Comparison of ENCODE assay signal across 8 cellular contexts in the genomic region with DNA sequence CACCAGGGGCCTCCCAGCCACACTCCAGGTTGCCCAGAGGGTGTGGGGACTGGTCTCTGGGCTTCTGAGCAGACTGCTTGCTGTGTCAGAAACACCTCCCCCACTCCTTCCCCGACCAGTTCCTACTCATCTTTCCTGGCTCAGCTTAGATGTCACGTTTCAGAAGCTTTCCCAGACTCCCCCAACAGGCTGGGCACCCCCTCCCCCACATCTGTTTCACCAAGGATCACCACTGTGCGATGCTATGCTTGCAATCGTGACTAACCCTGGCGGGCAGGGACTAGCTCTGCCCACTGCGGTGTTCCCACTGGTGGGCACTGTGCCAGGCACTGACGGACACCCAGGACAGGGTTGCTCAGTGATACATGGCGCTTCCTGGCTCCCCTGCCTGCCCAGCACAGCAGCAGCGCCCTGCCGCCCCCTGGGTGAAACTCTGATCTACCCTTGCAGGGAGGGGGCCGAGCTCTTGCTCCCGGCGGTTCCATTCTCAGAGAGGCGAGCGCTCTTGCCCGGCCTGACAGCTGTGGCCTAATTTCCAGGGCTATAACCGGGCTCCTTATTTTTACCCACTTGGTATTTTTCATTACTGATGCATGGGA. TPM values are rescaled to one million over a fixed set of nuclear protein-coding genes. Genes with fewer than 3 reads are reported as not detected.
DNase-seq lines count a peak whose midpoint lies in the region; ATAC-seq and TF ChIP-seq lines count a peak whose summit lies in the region.

No MANE protein-coding gene starts in this region.

- H3K4me3 ChIP-seq in spleen = no peak overlapping the region
- H3K4me3 ChIP-seq in effector memory CD4-positive, alpha-beta T cell (ENCODE audit: insufficient read depth, low read depth, low read length, poor library complexity, severe bottlenecking) = no peak overlapping the region

- DNase-seq in HS-5 (ENCODE audit: low read depth) (peak; percentile 97), amygdala (lab: John Stamatoyannopoulos, UW) (peak in 44 of 56 donors; percentile 23 to 76 (median 56)), hepatic stellate cell (ENCODE audit: low spot score) (peak; percentile 99), spleen (no peak), NCI-H128 (lab: John Stamatoyannopoulos, UW; ENCODE audit: unreplicated experiment) (no peak)
- DNase-seq in activated CD8-positive, alpha-beta T cell treated with anti-CD3 and anti-CD28 coated beads for 36 hours = no peak
- no peak for DNase-seq in CD4-positive, alpha-beta T cell
- no peak for DNase-seq in effector memory CD4-positive, alpha-beta T cell

- WGBS in spleen, 5 donors = 55 to 63% (median 57%) methylated on average over 14 to 17 of the region's 17 CpGs

- H3K36me3 Mint-ChIP-seq in activated CD8-positive, alpha-beta T cell treated with anti-CD3 and anti-CD28 coated beads for 36 hours (ENCODE audit: low read depth) = peaks cover 2% of the 10 kb centered on the region
- peaks cover 20% of the 10 kb centered on the region for H3K36me3 Mint-ChIP-seq in CD4-positive, alpha-beta T cell (ENCODE audit: low read depth)

- no peak overlapping the region for H3K27ac Mint-ChIP-seq in activated CD8-positive, alpha-beta T cell treated with anti-CD3 and anti-CD28 coated beads for 36 hours
- H3K27ac Mint-ChIP-seq in CD4-positive, alpha-beta T cell = no peak overlapping the region

- H3K4me1 Mint-ChIP-seq in activated CD8-positive, alpha-beta T cell treated with anti-CD3 and anti-CD28 coated beads for 36 hours (ENCODE audit: low read depth) = peaks cover 3% of the 10 kb centered on the region
- peaks cover 4% of the 10 kb centered on the region for H3K4me1 Mint-ChIP-seq in CD4-positive, alpha-beta T cell (ENCODE audit: low read depth)

- peak overlapping the region in 7 of 8 donors; percentile 63 to 77 (median 76) for H3K27ac ChIP-seq in spleen
- no peak overlapping the region for H3K27ac ChIP-seq in CD4-positive, alpha-beta T cell (ENCODE audit: low read depth, low read length)
- H3K27ac ChIP-seq in effector memory CD4-positive, alpha-beta T cell (ENCODE audit: insufficient read depth, low read length, poor library complexity, severe bottlenecking) = no peak overlapping the region

- H3K9me3 Mint-ChIP-seq in activated CD8-positive, alpha-beta T cell treated with anti-CD3 and anti-CD28 coated beads for 36 hours = no peaks in the 10 kb centered on the region
- H3K9me3 Mint-ChIP-seq in CD4-positive, alpha-beta T cell = no peaks in the 10 kb centered on the region

- intact Hi-C loops in spleen (cut with DNase I; ENCODE audit: low total_unique reads) = no loop called here
- intact Hi-C loops in activated CD8-positive, alpha-beta T cell treated with anti-CD3 and anti-CD28 coated beads for 36 hours (cut with micrococcal nuclease) = no loop called here
- intact Hi-C loops in CD4-positive, alpha-beta T cell (cut with DNase I, micrococcal nuclease) = no loop called here

- no peak for TF ChIP-seq CTCF in spleen (IDR thresholded peaks at IDR 0.05 in 8 of 11, conservative IDR thresholded peaks at IDR 0.05 in 3 of 11)
- no peak for TF ChIP-seq CTCF in activated CD8-positive, alpha-beta T cell treated with anti-CD3 and anti-CD28 coated beads for 36 hours (IDR thresholded peaks at IDR 0.05)
- TF ChIP-seq CTCF in CD4-positive, alpha-beta T cell (IDR thresholded peaks at IDR 0.05) = no peak

- CTCF ChIA-PET in activated CD8-positive, alpha-beta T cell treated with anti-CD3 and anti-CD28 coated beads for 36 hours (lab: Charles Lee) = no interaction called here
- CTCF ChIA-PET in CD4-positive, alpha-beta T cell (lab: Charles Lee) = no interaction called here

- no peaks in the 10 kb centered on the region for H3K9me3 ChIP-seq in spleen
- no peaks in the 10 kb centered on the region for H3K9me3 ChIP-seq in CD4-positive, alpha-beta T cell (ENCODE audit: control insufficient read depth, low read length)
- no peaks in the 10 kb centered on the region for H3K9me3 ChIP-seq in effector memory CD4-positive, alpha-beta T cell (ENCODE audit: control insufficient read depth, low read length)

- H3K36me3 ChIP-seq in spleen = peaks cover 0 to 78% (median 5%) of the 10 kb centered on the region in 6 donors
- H3K36me3 ChIP-seq in effector memory CD4-positive, alpha-beta T cell (ENCODE audit: control insufficient read depth, insufficient read depth, low read length) = peaks cover 13% of the 10 kb centered on the region

- TF ChIP-seq POLR2A in spleen (IDR thresholded peaks at IDR 0.05) = no peak

- H3K4me1 ChIP-seq in spleen = peaks cover 16 to 73% (median 52%) of the 10 kb centered on the region in 6 donors
- H3K4me1 ChIP-seq in effector memory CD4-positive, alpha-beta T cell (ENCODE audit: control insufficient read depth, insufficient read depth, low read length, poor library complexity, severe bottlenecking) = no peaks in the 10 kb centered on the region

- no peaks in the 10 kb centered on the region for H3K27me3 ChIP-seq in spleen (replicated peaks in 1 of 7)
- no peaks in the 10 kb centered on the region for H3K27me3 ChIP-seq in CD4-positive, alpha-beta T cell (ENCODE audit: control insufficient read depth, insufficient read depth, low read length)
- H3K27me3 ChIP-seq in effector memory CD4-positive, alpha-beta T cell (replicated peaks; ENCODE audit: control insufficient read depth, insufficient read depth, low read length, poor library complexity, severe bottlenecking) = no peaks in the 10 kb centered on the region

- POLR2A ChIA-PET in activated CD8-positive, alpha-beta T cell treated with anti-CD3 and anti-CD28 coated beads for 36 hours (lab: Charles Lee) = no interaction called here
- POLR2A ChIA-PET in CD4-positive, alpha-beta T cell (lab: Charles Lee) = no interaction called here

- ATAC-seq in activated CD8-positive, alpha-beta T cell treated with anti-CD3 and anti-CD28 coated beads for 36 hours = no peak
- ATAC-seq in CD4-positive, alpha-beta T cell (ENCODE audit: poor library complexity) = no peak

- no peak overlapping the region for H3K4me3 Mint-ChIP-seq in activated CD8-positive, alpha-beta T cell treated with anti-CD3 and anti-CD28 coated beads for 36 hours
- H3K4me3 Mint-ChIP-seq in CD4-positive, alpha-beta T cell = no peak overlapping the region

- no peaks in the 10 kb centered on the region for H3K27me3 Mint-ChIP-seq in activated CD8-positive, alpha-beta T cell treated with anti-CD3 and anti-CD28 coated beads for 36 hours
- H3K27me3 Mint-ChIP-seq in CD4-positive, alpha-beta T cell = no peaks in the 10 kb centered on the region

RNA-seq across cellular contexts. Expression of a gene that starts 29.4 kb away (rescaled TPM):
- 100 to 1,000 TPM in 3 of 7 donors, 10 to 100 TPM in 4; 40.6 to 116 (median 94.6) TPM for total RNA-seq in spleen
- 10 to 100 TPM in 2 of 3 donors, 1 to 10 TPM in 1; 9.0 to 66.7 (median 12.2) TPM for polyA plus RNA-seq in spleen
- 1 to 10 TPM; 4.4 to 4.6 TPM for total RNA-seq in activated CD8-positive, alpha-beta T cell treated with anti-CD3 and anti-CD28 coated beads for 36 hours
- 10 to 100 TPM; 15.4 to 16.4 TPM for total RNA-seq in CD4-positive, alpha-beta T cell

Comparison
In these comparisons a context has a peak if more than half of its experiments do, and no peak if none do; other contexts are left out.
1. DNase-seq: peak in HS-5 (single experiment), amygdala (44 of 56) and hepatic stellate cell (single experiment); none in spleen (single experiment), NCI-H128 (single experiment), activated CD8-positive, alpha-beta T cell treated with anti-CD3 and anti-CD28 coated beads for 36 hours (single experiment), CD4-positive, alpha-beta T cell (0 of 10) and effector memory CD4-positive, alpha-beta T cell (0 of 3).
2. H3K27ac ChIP-seq: peak in spleen (7 of 8); none in CD4-positive, alpha-beta T cell (single experiment) and effector memory CD4-positive, alpha-beta T cell (single experiment).